1 cellular context compared by ENCODE assay signal in the genomic region with DNA sequence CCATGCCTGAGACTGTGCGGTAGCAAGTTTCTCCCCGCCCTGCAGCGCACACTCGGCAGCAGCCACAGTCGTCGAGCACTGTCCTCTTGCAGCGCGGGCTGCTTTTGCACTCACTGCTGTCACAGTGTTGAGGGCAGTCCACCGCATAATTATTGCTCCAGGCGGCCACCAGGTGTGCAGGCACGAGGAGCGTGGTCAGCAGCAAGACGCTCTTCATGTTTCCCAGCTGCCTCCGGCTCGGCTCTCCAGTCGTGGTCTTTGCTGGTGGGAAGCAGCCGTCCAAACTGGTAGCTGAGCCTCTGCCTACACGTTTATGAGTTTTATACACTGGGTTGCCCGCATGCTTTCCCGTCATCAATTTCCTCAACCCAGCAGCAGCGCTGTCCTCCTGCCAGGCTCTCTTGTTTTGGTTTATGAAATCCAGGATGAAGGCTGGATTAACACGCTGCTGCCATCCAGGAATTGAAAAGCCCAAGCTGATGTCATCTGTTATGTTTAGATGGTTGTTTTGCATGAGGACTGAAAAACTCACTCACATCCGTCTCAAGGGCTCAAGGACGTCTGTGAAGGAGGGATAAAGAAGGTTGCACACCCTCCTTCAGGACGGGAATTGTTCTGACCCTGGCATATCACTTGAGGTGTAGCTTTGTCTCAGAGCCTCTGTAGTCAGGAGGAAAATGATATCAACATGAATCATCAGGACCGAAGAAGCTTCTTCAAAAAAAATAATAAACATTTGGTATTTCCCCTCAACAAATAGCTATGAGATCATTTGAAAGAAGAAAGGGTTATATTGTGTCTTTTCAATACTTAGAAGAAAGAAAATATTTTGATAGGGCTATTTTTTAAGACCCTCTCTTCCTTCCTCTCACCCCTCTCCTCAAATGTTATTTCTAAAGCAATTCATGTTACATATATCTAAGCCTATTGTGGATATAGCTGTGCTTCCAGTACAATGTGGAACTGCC.
TF ChIP-seq lines count a peak whose summit lies in the region.

A gene with protein sequence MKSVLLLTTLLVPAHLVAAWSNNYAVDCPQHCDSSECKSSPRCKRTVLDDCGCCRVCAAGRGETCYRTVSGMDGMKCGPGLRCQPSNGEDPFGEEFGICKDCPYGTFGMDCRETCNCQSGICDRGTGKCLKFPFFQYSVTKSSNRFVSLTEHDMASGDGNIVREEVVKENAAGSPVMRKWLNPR (minus strand): TSS at position 293 of the 968 bp plus-strand sequence. CDS start 76 bp downstream, at position 217.

TF ChIP-seq in HEK293, 187 proteins besides CTCF, POLR2A, EP300 and RAD21 (continued from another document and continues in another):
- TF ChIP-seq, protein P1, sequence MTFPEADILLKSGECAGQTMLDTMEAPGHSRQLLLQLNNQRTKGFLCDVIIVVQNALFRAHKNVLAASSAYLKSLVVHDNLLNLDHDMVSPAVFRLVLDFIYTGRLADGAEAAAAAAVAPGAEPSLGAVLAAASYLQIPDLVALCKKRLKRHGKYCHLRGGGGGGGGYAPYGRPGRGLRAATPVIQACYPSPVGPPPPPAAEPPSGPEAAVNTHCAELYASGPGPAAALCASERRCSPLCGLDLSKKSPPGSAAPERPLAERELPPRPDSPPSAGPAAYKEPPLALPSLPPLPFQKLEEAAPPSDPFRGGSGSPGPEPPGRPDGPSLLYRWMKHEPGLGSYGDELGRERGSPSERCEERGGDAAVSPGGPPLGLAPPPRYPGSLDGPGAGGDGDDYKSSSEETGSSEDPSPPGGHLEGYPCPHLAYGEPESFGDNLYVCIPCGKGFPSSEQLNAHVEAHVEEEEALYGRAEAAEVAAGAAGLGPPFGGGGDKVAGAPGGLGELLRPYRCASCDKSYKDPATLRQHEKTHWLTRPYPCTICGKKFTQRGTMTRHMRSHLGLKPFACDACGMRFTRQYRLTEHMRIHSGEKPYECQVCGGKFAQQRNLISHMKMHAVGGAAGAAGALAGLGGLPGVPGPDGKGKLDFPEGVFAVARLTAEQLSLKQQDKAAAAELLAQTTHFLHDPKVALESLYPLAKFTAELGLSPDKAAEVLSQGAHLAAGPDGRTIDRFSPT (tag by site-specific recombination; IDR thresholded peaks at IDR 0.05): 0 out of 2 replicates have a peak, but pooled peaks have one; percentile 11
- TF ChIP-seq ZNF175 (tag by site-specific recombination; IDR thresholded peaks at IDR 0.05): no peak
- no peak for TF ChIP-seq KLF9 (tag by site-specific recombination; IDR thresholded peaks at IDR 0.05; ENCODE audit: low read depth)
- 0 out of 2 replicates have a peak, but pooled peaks have one; percentile 18 for TF ChIP-seq ZNF610 (tag by site-specific recombination; IDR thresholded peaks at IDR 0.05; ENCODE audit: borderline replicate concordance)
- no peak for TF ChIP-seq BCL11A (tag by site-specific recombination; IDR thresholded peaks at IDR 0.05; ENCODE audit: low read depth)
- TF ChIP-seq KLF16 (tag by site-specific recombination; IDR thresholded peaks at IDR 0.05): no peak
- TF ChIP-seq, protein P2, sequence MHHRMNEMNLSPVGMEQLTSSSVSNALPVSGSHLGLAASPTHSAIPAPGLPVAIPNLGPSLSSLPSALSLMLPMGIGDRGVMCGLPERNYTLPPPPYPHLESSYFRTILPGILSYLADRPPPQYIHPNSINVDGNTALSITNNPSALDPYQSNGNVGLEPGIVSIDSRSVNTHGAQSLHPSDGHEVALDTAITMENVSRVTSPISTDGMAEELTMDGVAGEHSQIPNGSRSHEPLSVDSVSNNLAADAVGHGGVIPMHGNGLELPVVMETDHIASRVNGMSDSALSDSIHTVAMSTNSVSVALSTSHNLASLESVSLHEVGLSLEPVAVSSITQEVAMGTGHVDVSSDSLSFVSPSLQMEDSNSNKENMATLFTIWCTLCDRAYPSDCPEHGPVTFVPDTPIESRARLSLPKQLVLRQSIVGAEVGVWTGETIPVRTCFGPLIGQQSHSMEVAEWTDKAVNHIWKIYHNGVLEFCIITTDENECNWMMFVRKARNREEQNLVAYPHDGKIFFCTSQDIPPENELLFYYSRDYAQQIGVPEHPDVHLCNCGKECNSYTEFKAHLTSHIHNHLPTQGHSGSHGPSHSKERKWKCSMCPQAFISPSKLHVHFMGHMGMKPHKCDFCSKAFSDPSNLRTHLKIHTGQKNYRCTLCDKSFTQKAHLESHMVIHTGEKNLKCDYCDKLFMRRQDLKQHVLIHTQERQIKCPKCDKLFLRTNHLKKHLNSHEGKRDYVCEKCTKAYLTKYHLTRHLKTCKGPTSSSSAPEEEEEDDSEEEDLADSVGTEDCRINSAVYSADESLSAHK (tag by site-specific recombination; IDR thresholded peaks at IDR 0.05): no peak
- TF ChIP-seq, protein P3, sequence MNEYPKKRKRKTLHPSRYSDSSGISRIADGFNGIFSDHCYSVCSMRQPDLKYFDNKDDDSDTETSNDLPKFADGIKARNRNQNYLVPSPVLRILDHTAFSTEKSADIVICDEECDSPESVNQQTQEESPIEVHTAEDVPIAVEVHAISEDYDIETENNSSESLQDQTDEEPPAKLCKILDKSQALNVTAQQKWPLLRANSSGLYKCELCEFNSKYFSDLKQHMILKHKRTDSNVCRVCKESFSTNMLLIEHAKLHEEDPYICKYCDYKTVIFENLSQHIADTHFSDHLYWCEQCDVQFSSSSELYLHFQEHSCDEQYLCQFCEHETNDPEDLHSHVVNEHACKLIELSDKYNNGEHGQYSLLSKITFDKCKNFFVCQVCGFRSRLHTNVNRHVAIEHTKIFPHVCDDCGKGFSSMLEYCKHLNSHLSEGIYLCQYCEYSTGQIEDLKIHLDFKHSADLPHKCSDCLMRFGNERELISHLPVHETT (tag by site-specific recombination; IDR thresholded peaks at IDR 0.05): no peak
- TF ChIP-seq ZBTB20 (tag by site-specific recombination; IDR thresholded peaks at IDR 0.05): peak; percentile 36; the same call in 1 of the 2 replicates
- no peak for TF ChIP-seq ZNF324 (tag by site-specific recombination; IDR thresholded peaks at IDR 0.05)
- TF ChIP-seq ZNF426 (tag by site-specific recombination; IDR thresholded peaks at IDR 0.05): no peak
- no peak for TF ChIP-seq ZNF211 (tag by site-specific recombination; IDR thresholded peaks at IDR 0.05; ENCODE audit: low read depth)
- no peak for TF ChIP-seq ZNF548 (tag by site-specific recombination; IDR thresholded peaks at IDR 0.05)
- TF ChIP-seq ZBTB8A (tag by site-specific recombination; IDR thresholded peaks at IDR 0.05): no peak
- no peak for TF ChIP-seq ZNF623 (tag by site-specific recombination; IDR thresholded peaks at IDR 0.05)
- TF ChIP-seq, protein P4, sequence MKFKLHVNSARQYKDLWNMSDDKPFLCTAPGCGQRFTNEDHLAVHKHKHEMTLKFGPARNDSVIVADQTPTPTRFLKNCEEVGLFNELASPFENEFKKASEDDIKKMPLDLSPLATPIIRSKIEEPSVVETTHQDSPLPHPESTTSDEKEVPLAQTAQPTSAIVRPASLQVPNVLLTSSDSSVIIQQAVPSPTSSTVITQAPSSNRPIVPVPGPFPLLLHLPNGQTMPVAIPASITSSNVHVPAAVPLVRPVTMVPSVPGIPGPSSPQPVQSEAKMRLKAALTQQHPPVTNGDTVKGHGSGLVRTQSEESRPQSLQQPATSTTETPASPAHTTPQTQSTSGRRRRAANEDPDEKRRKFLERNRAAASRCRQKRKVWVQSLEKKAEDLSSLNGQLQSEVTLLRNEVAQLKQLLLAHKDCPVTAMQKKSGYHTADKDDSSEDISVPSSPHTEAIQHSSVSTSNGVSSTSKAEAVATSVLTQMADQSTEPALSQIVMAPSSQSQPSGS (tag by site-specific recombination; IDR thresholded peaks at IDR 0.05; ENCODE audit: low read depth): no peak; the same call in 1 of the 2 replicates
- no peak for TF ChIP-seq ZFHX2 (tag by site-specific recombination; conservative IDR thresholded peaks at IDR 0.05)
- TF ChIP-seq ZNF274 (IDR thresholded peaks at IDR 0.05; ENCODE audit: low read length): no peak
- TF ChIP-seq ZNF274 (tag by site-specific recombination; IDR thresholded peaks at IDR 0.05; ENCODE audit: borderline replicate concordance): no peak
- TF ChIP-seq ZNF394 (tag by site-specific recombination; IDR thresholded peaks at IDR 0.05; ENCODE audit: borderline replicate concordance): peak; percentile 62; the same call in 1 of the 2 replicates
- peak; percentile 47; the same call in 1 of the 2 replicates for TF ChIP-seq ZNF629 (tag by site-specific recombination; IDR thresholded peaks at IDR 0.05)
- TF ChIP-seq ZNF561 (tag by site-specific recombination; IDR thresholded peaks at IDR 0.05; ENCODE audit: borderline replicate concordance): no peak
- TF ChIP-seq ZBTB17 (tag by site-specific recombination; IDR thresholded peaks at IDR 0.05): peak; percentile 90
- TF ChIP-seq ZNF571 (tag by site-specific recombination; IDR thresholded peaks at IDR 0.05): no peak
- TF ChIP-seq SALL2 (tag by site-specific recombination; IDR thresholded peaks at IDR 0.05; ENCODE audit: borderline replicate concordance): no peak
- TF ChIP-seq, protein P5, sequence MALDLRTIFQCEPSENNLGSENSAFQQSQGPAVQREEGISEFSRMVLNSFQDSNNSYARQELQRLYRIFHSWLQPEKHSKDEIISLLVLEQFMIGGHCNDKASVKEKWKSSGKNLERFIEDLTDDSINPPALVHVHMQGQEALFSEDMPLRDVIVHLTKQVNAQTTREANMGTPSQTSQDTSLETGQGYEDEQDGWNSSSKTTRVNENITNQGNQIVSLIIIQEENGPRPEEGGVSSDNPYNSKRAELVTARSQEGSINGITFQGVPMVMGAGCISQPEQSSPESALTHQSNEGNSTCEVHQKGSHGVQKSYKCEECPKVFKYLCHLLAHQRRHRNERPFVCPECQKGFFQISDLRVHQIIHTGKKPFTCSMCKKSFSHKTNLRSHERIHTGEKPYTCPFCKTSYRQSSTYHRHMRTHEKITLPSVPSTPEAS (tag by site-specific recombination; IDR thresholded peaks at IDR 0.05): no peak
- TF ChIP-seq ZNF114 (tag by site-specific recombination; IDR thresholded peaks at IDR 0.05): no peak
- TF ChIP-seq ZNF624 (tag by site-specific recombination; IDR thresholded peaks at IDR 0.05): no peak
- TF ChIP-seq, protein P6, sequence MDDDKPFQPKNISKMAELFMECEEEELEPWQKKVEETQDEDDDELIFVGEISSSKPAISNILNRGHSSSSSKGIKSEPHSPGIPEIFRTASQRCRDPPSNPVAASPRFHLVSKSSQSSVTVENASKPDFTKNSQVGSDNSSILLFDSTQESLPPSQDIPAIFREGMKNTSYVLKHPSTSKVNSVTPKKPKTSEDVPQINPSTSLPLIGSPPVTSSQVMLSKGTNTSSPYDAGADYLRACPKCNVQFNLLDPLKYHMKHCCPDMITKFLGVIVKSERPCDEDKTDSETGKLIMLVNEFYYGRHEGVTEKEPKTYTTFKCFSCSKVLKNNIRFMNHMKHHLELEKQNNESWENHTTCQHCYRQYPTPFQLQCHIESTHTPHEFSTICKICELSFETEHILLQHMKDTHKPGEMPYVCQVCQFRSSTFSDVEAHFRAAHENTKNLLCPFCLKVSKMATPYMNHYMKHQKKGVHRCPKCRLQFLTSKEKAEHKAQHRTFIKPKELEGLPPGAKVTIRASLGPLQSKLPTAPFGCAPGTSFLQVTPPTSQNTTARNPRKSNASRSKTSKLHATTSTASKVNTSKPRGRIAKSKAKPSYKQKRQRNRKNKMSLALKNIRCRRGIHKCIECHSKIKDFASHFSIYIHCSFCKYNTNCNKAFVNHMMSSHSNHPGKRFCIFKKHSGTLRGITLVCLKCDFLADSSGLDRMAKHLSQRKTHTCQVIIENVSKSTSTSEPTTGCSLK (tag by site-specific recombination; IDR thresholded peaks at IDR 0.05): no peak
- TF ChIP-seq, protein P7, sequence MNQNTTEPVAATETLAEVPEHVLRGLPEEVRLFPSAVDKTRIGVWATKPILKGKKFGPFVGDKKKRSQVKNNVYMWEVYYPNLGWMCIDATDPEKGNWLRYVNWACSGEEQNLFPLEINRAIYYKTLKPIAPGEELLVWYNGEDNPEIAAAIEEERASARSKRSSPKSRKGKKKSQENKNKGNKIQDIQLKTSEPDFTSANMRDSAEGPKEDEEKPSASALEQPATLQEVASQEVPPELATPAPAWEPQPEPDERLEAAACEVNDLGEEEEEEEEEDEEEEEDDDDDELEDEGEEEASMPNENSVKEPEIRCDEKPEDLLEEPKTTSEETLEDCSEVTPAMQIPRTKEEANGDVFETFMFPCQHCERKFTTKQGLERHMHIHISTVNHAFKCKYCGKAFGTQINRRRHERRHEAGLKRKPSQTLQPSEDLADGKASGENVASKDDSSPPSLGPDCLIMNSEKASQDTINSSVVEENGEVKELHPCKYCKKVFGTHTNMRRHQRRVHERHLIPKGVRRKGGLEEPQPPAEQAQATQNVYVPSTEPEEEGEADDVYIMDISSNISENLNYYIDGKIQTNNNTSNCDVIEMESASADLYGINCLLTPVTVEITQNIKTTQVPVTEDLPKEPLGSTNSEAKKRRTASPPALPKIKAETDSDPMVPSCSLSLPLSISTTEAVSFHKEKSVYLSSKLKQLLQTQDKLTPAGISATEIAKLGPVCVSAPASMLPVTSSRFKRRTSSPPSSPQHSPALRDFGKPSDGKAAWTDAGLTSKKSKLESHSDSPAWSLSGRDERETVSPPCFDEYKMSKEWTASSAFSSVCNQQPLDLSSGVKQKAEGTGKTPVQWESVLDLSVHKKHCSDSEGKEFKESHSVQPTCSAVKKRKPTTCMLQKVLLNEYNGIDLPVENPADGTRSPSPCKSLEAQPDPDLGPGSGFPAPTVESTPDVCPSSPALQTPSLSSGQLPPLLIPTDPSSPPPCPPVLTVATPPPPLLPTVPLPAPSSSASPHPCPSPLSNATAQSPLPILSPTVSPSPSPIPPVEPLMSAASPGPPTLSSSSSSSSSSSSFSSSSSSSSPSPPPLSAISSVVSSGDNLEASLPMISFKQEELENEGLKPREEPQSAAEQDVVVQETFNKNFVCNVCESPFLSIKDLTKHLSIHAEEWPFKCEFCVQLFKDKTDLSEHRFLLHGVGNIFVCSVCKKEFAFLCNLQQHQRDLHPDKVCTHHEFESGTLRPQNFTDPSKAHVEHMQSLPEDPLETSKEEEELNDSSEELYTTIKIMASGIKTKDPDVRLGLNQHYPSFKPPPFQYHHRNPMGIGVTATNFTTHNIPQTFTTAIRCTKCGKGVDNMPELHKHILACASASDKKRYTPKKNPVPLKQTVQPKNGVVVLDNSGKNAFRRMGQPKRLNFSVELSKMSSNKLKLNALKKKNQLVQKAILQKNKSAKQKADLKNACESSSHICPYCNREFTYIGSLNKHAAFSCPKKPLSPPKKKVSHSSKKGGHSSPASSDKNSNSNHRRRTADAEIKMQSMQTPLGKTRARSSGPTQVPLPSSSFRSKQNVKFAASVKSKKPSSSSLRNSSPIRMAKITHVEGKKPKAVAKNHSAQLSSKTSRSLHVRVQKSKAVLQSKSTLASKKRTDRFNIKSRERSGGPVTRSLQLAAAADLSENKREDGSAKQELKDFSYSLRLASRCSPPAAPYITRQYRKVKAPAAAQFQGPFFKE (tag by site-specific recombination; IDR thresholded peaks at IDR 0.05; ENCODE audit: borderline replicate concordance): no peak
- TF ChIP-seq, protein P8, sequence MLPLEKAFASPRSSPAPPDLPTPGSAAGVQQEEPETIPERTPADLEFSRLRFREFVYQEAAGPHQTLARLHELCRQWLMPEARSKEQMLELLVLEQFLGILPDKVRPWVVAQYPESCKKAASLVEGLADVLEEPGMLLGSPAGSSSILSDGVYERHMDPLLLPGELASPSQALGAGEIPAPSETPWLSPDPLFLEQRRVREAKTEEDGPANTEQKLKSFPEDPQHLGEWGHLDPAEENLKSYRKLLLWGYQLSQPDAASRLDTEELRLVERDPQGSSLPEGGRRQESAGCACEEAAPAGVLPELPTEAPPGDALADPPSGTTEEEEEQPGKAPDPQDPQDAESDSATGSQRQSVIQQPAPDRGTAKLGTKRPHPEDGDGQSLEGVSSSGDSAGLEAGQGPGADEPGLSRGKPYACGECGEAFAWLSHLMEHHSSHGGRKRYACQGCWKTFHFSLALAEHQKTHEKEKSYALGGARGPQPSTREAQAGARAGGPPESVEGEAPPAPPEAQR (tag by site-specific recombination; IDR thresholded peaks at IDR 0.05): no peak
- TF ChIP-seq ZNF302 (tag by site-specific recombination; IDR thresholded peaks at IDR 0.05; ENCODE audit: low read depth): no peak
- no peak for TF ChIP-seq ZBTB1 (tag by site-specific recombination; IDR thresholded peaks at IDR 0.05)
